Comparison of ENCODE assay signal across 12 cellular contexts in genomic region chr13:108266316-108266936, GRCh38. TPM values are rescaled to one million over a fixed set of nuclear protein-coding genes. Genes with fewer than 3 reads are reported as not detected.
DNase-seq lines count a peak whose midpoint lies in the region; ATAC-seq and TF ChIP-seq lines count a peak whose summit lies in the region.
"Had no signal": no experiment of that assay in that cellular context is flagged by ENCODE, and none has a peak within 500 bp of the region (broad histone marks: within the 10 kb centered on the region; RNA-seq: fewer than 3 reads in every experiment).

No MANE protein-coding gene starts in this region.

- H3K4me3 ChIP-seq in left ventricle myocardium inferior = no peak overlapping the region

- intact Hi-C loops in left ventricle myocardium inferior (cut with micrococcal nuclease) = no loop called here
- intact Hi-C loops in Right ventricle myocardium inferior (cut with DNase I) = no loop called here

- no peak for ATAC-seq in Right ventricle myocardium inferior
- no peak for ATAC-seq in stimulated activated naive CD8-positive, alpha-beta T cell treated with anti-CD3 and anti-CD28 coated beads, Interleukin-15, amount 100 ng/mL, for 72 hours
- no peak for ATAC-seq in HG03439 (IDR thresholded peaks at IDR 0.05; ENCODE audit: unreplicated experiment)
- ATAC-seq in GM18867 (IDR thresholded peaks at IDR 0.05; ENCODE audit: unreplicated experiment) = no peak
- ATAC-seq in HG02678 (IDR thresholded peaks at IDR 0.05; ENCODE audit: unreplicated experiment) = no peak
- ATAC-seq: HCT116, heart left ventricle had no signal

- TF ChIP-seq CTCF in left ventricle myocardium inferior (IDR thresholded peaks at IDR 0.05; ENCODE audit: borderline replicate concordance) = no peak

- no peaks in the 10 kb centered on the region for H3K27me3 Mint-ChIP-seq in stimulated activated naive CD8-positive, alpha-beta T cell treated with anti-CD3 and anti-CD28 coated beads, Interleukin-15, amount 100 ng/mL, for 72 hours

- peak overlapping the region in 1 of 2 donors; percentile 70 for H3K27ac Mint-ChIP-seq in stimulated activated naive CD8-positive, alpha-beta T cell treated with anti-CD3 and anti-CD28 coated beads, Interleukin-15, amount 100 ng/mL, for 72 hours

- DNase-seq in left ventricle myocardium inferior (no peak), Right ventricle myocardium inferior (ENCODE audit: missing footprints) (no peak), NOMO-1 treated with dmso at 0.1 percent for 144 hours (lab: John Stamatoyannopoulos, UW; ENCODE audit: unreplicated experiment) (peak; percentile 44), dermis blood vessel endothelial cell (peak; percentile 9)
- no peak for DNase-seq in stimulated activated naive CD8-positive, alpha-beta T cell treated with anti-CD3 and anti-CD28 coated beads, Interleukin-15, amount 100 ng/mL, for 72 hours
- DNase-seq: Karpas-422; stimulated activated CD4-positive, alpha-beta T cell treated with anti-CD3 and anti-CD28 coated beads, Interleukin-12 subunit alpha, Interleukin-12 subunit beta, amount 100 ng/mL, for 4 hours had no signal

- no peaks in the 10 kb centered on the region for H3K9me3 Mint-ChIP-seq in stimulated activated naive CD8-positive, alpha-beta T cell treated with anti-CD3 and anti-CD28 coated beads, Interleukin-15, amount 100 ng/mL, for 72 hours

- H3K27me3 ChIP-seq in left ventricle myocardium inferior (ENCODE audit: low read depth) = no peaks in the 10 kb centered on the region
- H3K27me3 ChIP-seq: heart left ventricle had no signal

- peaks cover 4% of the 10 kb centered on the region for H3K36me3 ChIP-seq in left ventricle myocardium inferior
- H3K36me3 ChIP-seq: heart left ventricle had no signal

- H3K4me1 Mint-ChIP-seq in stimulated activated naive CD8-positive, alpha-beta T cell treated with anti-CD3 and anti-CD28 coated beads, Interleukin-15, amount 100 ng/mL, for 72 hours = peaks cover 36% of the 10 kb centered on the region

- peak overlapping the region; percentile 12 for H3K27ac ChIP-seq in left ventricle myocardium inferior (replicated peaks)

- H3K4me3 Mint-ChIP-seq in stimulated activated naive CD8-positive, alpha-beta T cell treated with anti-CD3 and anti-CD28 coated beads, Interleukin-15, amount 100 ng/mL, for 72 hours = peak overlapping the region; percentile 70 to 75

- H3K4me1 ChIP-seq in left ventricle myocardium inferior = peaks cover 10% of the 10 kb centered on the region

- no peaks in the 10 kb centered on the region for H3K9me3 ChIP-seq in left ventricle myocardium inferior (replicated peaks)
- H3K9me3 ChIP-seq: heart left ventricle had no signal

RNA-seq across cellular contexts. Expression of gene TNFSF13B, which starts 3.1 kb away (rescaled TPM):
- total RNA-seq in left ventricle myocardium inferior (1.7 TPM), Right ventricle myocardium inferior (2.1 TPM), dermis blood vessel endothelial cell (0.34 and 0.70 TPM in 2 replicates)

RNA-seq across cellular contexts. Expression of gene ABHD13, which starts 48.2 kb away (rescaled TPM):
- 5.1 TPM for total RNA-seq in left ventricle myocardium inferior
- 4.9 TPM for total RNA-seq in Right ventricle myocardium inferior
- 8.2 and 8.7 TPM in 2 replicates for total RNA-seq in dermis blood vessel endothelial cell

RNA-seq across cellular contexts. Expression of gene LIG4, which starts 51.1 kb away (rescaled TPM):
- total RNA-seq in left ventricle myocardium inferior = 8.1 TPM
- 7.8 TPM for total RNA-seq in Right ventricle myocardium inferior
- 16.2 and 17.2 TPM in 2 replicates for total RNA-seq in dermis blood vessel endothelial cell

Comparison
In these comparisons a context has a peak if more than half of its experiments do, and no peak if none do; other contexts are left out.
1. DNase-seq: peak in NOMO-1 treated with dmso at 0.1 percent for 144 hours (single experiment) and dermis blood vessel endothelial cell (single experiment); none in left ventricle myocardium inferior (single experiment), Right ventricle myocardium inferior (single experiment) and stimulated activated naive CD8-positive, alpha-beta T cell treated with anti-CD3 and anti-CD28 coated beads, Interleukin-15, amount 100 ng/mL, for 72 hours (0 of 2).